8 cellular contexts compared by ENCODE assay signal in genomic region chr6:7312616-7313504, GRCh38. TPM values are rescaled to one million over a fixed set of nuclear protein-coding genes. Genes with fewer than 3 reads are reported as not detected.
DNase-seq lines count a peak whose midpoint lies in the region; ATAC-seq and TF ChIP-seq lines count a peak whose summit lies in the region.

Gene SSR1 (minus strand): TSS chr6:7313199. CDS start chr6:7313120, 79 bp downstream.

- H3F3A ChIP-seq in PC-3 (ENCODE audit: low read length, unreplicated experiment) = no peaks in the 10 kb centered on the region

- peaks cover 18% of the 10 kb centered on the region for H3K4me1 ChIP-seq in PC-3 (ENCODE audit: insufficient read depth, low read length)
- peaks cover 25% of the 10 kb centered on the region for H3K4me1 ChIP-seq in mucosa of descending colon (ENCODE audit: low read depth)

- CTCF ChIA-PET in PC-3 (lab: Charles Lee) = no interaction called here

- TF ChIP-seq CTCF in PC-3 (conservative IDR thresholded peaks at IDR 0.05; ENCODE audit: low read depth, low read length) (no peak), mucosa of descending colon (IDR thresholded peaks at IDR 0.05) (no peak)

- H3K27ac ChIP-seq in PC-3 (ENCODE audit: low read length) = peak within 1 kb of the TSS; percentile 53
- H3K27ac ChIP-seq in epithelial cell of prostate = peak within 1 kb of the TSS; percentile 75

- H3K9ac ChIP-seq in PC-3 (ENCODE audit: low read length) = peak within 1 kb of the TSS; percentile 97

- no peaks in the 10 kb centered on the region for H3K27me3 ChIP-seq in PC-3 (ENCODE audit: low read length)

- H3K9me2 ChIP-seq in PC-3 (replicated peaks; ENCODE audit: low read length) = no peaks in the 10 kb centered on the region

- H3K4me2 ChIP-seq in PC-3 (ENCODE audit: low read length) = peak within 1 kb of the TSS; percentile 79

- H2AFZ ChIP-seq in PC-3 (ENCODE audit: low read length) = peak within 1 kb of the TSS; percentile 85

- DNase-seq in DMS114 treated with DMSO at 0.1 percent for 48 hours (lab: John Stamatoyannopoulos, UW; ENCODE audit: unreplicated experiment) (peak; percentile 96), PC-3 (peak; percentile 97), activated T-cell treated with anti-CD3 and anti-CD28 coated beads for 48 hours (ENCODE audit: low read depth) (peak; percentile 95), epithelial cell of prostate (ENCODE audit: low read depth, low spot score) (peak; percentile 78), mucosa of descending colon (peak; percentile 97 to 99 (median 98))
- peak; percentile 94 for DNase-seq in stimulated activated CD8-positive, alpha-beta memory T cell treated with anti-CD3 and anti-CD28 coated beads, Interleukin-4, amount 100 ng/mL, for 24 hours (ENCODE audit: low read depth)

- intact Hi-C loops in PC-3 (cut with micrococcal nuclease) (loop anchor here (1.0 kb wide), 2 partner anchors 76 to 228 kb away; partner anchors contain the start of genes CAGE1, DSP and RIOK1), mucosa of descending colon (cut with DNase I, micrococcal nuclease) (no loop called here)

- TF ChIP-seq EP300 in Ishikawa (IDR thresholded peaks at IDR 0.05; ENCODE audit: borderline replicate concordance) = no peak

- H3K9me3 ChIP-seq in PC-3 (ENCODE audit: low read length) (no peaks in the 10 kb centered on the region), mucosa of descending colon (no peaks in the 10 kb centered on the region)

- POLR2A ChIA-PET in PC-3 (lab: Charles Lee; ENCODE audit: unreplicated experiment) = interaction anchor here (0.6 kb wide), 2 partner anchors 98 to 278 kb away, joined by 4 to 13 read pairs; no protein-coding TSS in a partner anchor

- H3K79me2 ChIP-seq in PC-3 (ENCODE audit: low read length) = peaks cover 51% of the 10 kb centered on the region

- peaks cover 20% of the 10 kb centered on the region for H4K20me1 ChIP-seq in PC-3 (ENCODE audit: low read length)

- no TSS peak for BruUV-seq in PC-3 (replicated peaks; lab: Mats Ljungman, UMichigan)

- H3K36me3 ChIP-seq in PC-3 (ENCODE audit: low read depth, low read length) = peaks cover 21% of the 10 kb centered on the region
- H3K36me3 ChIP-seq in mucosa of descending colon (ENCODE audit: low read depth) = peaks cover 2% of the 10 kb centered on the region

- H3K4me3 ChIP-seq in PC-3 (ENCODE audit: low read length) (peak within 1 kb of the TSS; percentile 91), mucosa of descending colon (peak within 1 kb of the TSS; percentile 86)

- TF ChIP-seq RAD21 in Ishikawa (IDR thresholded peaks at IDR 0.05; ENCODE audit: low read depth) = 0 out of 2 replicates have a peak, but pooled peaks have one; percentile 5

- peak; percentile 96 for ATAC-seq in GM21576 (IDR thresholded peaks at IDR 0.05; ENCODE audit: unreplicated experiment)
- peak; percentile 95 for ATAC-seq in PC-3
- ATAC-seq in mucosa of descending colon = peak; percentile 100

TF ChIP-seq in Ishikawa, 13 proteins besides CTCF, POLR2A, EP300 and RAD21:
- peak; percentile 90 for TF ChIP-seq TAF1 (IDR thresholded peaks at IDR 0.05; ENCODE audit: low read depth)
- TF ChIP-seq FOXM1 (IDR thresholded peaks at IDR 0.05; ENCODE audit: borderline replicate concordance, low read depth) = no peak
- no peak; the same call in 1 of the 2 replicates for TF ChIP-seq TCF12 (IDR thresholded peaks at IDR 0.05; ENCODE audit: low read depth)
- TF ChIP-seq TEAD4 (IDR thresholded peaks at IDR 0.05) = no peak
- TF ChIP-seq EGR1 (IDR thresholded peaks at IDR 0.05) = peak; percentile 6; the same call in 1 of the 2 replicates
- TF ChIP-seq YY1 (IDR thresholded peaks at IDR 0.05; ENCODE audit: low read depth) = peak; percentile 90
- TF ChIP-seq, protein P1, sequence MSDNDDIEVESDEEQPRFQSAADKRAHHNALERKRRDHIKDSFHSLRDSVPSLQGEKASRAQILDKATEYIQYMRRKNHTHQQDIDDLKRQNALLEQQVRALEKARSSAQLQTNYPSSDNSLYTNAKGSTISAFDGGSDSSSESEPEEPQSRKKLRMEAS (IDR thresholded peaks at IDR 0.05) = peak; percentile 91
- peak; percentile 98 for TF ChIP-seq USF1 (IDR thresholded peaks at IDR 0.05)
- no peak; the same call in 1 of the 2 replicates for TF ChIP-seq ZBTB7A (IDR thresholded peaks at IDR 0.05; ENCODE audit: low read depth)

RNA-seq across cellular contexts. Expression of gene SSR1, which starts in this region (rescaled TPM):
- total RNA-seq in PC-3 (2014; rRNA removed) (65.2 and 67.2 TPM in 2 replicates), mucosa of descending colon (100 to 1,000 TPM in 1 of 3 donors, 10 to 100 TPM in 2; 83.2 to 139 (median 99.4) TPM)

Comparison
In these comparisons a context has a peak if more than half of its experiments do, and no peak if none do; other contexts are left out.
1. Peak in every context shown above with its lines: DNase-seq, ATAC-seq, H3K4me3 ChIP-seq and H3K27ac ChIP-seq.